In genomic region chr12:6522193-6522592, GRCh38 we compare ENCODE assay signal across 11 cellular contexts.
"Had no signal": no experiment of that assay in that cellular context is flagged by ENCODE, and none has a peak within 500 bp of the region (broad histone marks: within the 10 kb centered on the region; RNA-seq: fewer than 3 reads in every experiment).

No MANE protein-coding gene starts in this region.

- H3K4me1 ChIP-seq: HAP-1 had no signal

- H3K9me3 Mint-ChIP-seq: GM23338, H9, HFFc6 had no signal

- H3K4me2 ChIP-seq: GM23338 had no signal

- H3K9me3 ChIP-seq: HAP-1 had no signal

- H3K4me1 Mint-ChIP-seq: GM23338, H9 had no signal

- H2AFZ ChIP-seq: GM23248, GM23338 had no signal

- H3K27ac Mint-ChIP-seq: GM23338, H9, HFFc6 had no signal

- H3K9ac ChIP-seq: GM23248 had no signal

- H3K4me3 ChIP-seq: GM23248, GM23338, HAP-1 had no signal

- FAIRE-seq: H1, H54 had no signal

- H3K27ac ChIP-seq: GM23248 had no signal

- H3K4me3 Mint-ChIP-seq: GM23338, H9, HFFc6 had no signal

- ATAC-seq: GM23338, HCT116 had no signal

- DNase-seq: GM23248, GOT3, H7, H9, HCEC 1CT, HFFc6 had no signal
